ENCODE assay signal across 8 cellular contexts in the genomic region with DNA sequence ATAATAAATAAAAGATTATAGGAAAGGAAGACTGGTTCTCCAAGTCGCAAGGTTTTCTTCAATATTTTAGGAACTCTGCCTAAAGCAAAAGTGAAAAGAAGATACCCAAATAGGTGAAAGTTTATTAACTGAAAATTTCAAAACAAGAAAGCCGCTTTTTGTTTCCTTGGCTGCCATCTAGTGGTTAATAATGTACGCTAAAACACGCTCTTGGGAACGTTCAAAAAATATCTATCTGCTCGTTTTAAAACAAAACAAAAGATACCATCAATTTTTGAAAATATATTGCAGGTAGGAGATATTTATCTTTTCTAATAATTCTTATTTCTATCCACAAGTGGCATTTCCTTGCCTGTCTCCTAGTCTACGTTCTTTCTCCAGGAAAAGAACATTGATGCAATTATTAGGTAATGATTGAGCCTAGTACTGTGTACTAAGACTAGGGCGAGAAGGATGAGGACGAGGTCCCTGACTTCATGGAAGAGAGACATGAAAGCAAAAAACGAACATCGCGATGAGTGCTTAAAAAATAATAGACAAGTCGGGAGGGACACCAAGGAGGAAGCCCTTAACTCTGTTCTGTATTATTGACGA.
DNase-seq lines count a peak whose midpoint lies in the region; ATAC-seq and TF ChIP-seq lines count a peak whose summit lies in the region.

No MANE protein-coding gene starts in this region.

- no peaks in the 10 kb centered on the region for H3K4me1 ChIP-seq in fibroblast of lung (ENCODE audit: control insufficient read depth, extremely low read depth, insufficient read depth, low read length)
- H3K4me1 ChIP-seq in gastrocnemius medialis: no peaks in the 10 kb centered on the region

- H4K20me1 ChIP-seq in fibroblast of lung (ENCODE audit: control insufficient read depth, extremely low read depth, insufficient read depth, low read length): no peaks in the 10 kb centered on the region

- H3K4me3 ChIP-seq in HFF-Myc (replicated peaks; ENCODE audit: low read depth, low read length): no peak overlapping the region
- H3K4me3 ChIP-seq in fibroblast of lung (replicated peaks in 1 of 4; ENCODE audit: control extremely low read depth in 1 of 4, insufficient read depth in 1 of 4, low read depth in 3 of 4, low read length in 4 of 4): no peak overlapping the region
- no peak overlapping the region for H3K4me3 ChIP-seq in gastrocnemius medialis

- in situ Hi-C loops in gastrocnemius medialis (cut with MboI; ENCODE audit: low sequenced_read_pairs in 4 of 4): loop anchor here (10.0 to 25.0 kb wide), 5 partner anchors 181 to 1431 kb away; no protein-coding TSS in a partner anchor

- no peaks in the 10 kb centered on the region for H3K79me2 ChIP-seq in fibroblast of lung (ENCODE audit: control insufficient read depth, insufficient read depth, low read length)

- H3K36me3 ChIP-seq in fibroblast of lung (ENCODE audit: control insufficient read depth, insufficient read depth, low read length) (no peaks in the 10 kb centered on the region), gastrocnemius medialis (no peaks in the 10 kb centered on the region)

- no peak overlapping the region for H3K9ac ChIP-seq in fibroblast of lung (ENCODE audit: insufficient read depth, low read length)

- no peak for TF ChIP-seq POLR2A in gastrocnemius medialis (IDR thresholded peaks at IDR 0.05)

- no peaks in the 10 kb centered on the region for H3K36me3 Mint-ChIP-seq in stimulated activated naive B cell treated with anti-CD40 and anti-IgM and Interleukin-4, amounts not matched to agents 10 μg/mL and 1 μg/mL and 100 μg/mL, for 72 hours

- no peak overlapping the region for H2AFZ ChIP-seq in fibroblast of lung (ENCODE audit: low read length)

- DNase-seq in HFF-Myc (ENCODE audit: extremely low read depth, low read depth) (peak; percentile 3), RKO (ENCODE audit: low spot score) (peak; percentile 55), fibroblast of lung (ENCODE audit: low read depth in 2 of 2) (peak; percentile 6 to 71), gastrocnemius medialis (no peak)
- no peak for DNase-seq in stimulated activated naive B cell treated with anti-CD40 and anti-IgM and Interleukin-4, amounts not matched to agents 10 μg/mL and 1 μg/mL and 100 μg/mL, for 72 hours

- no peak for ATAC-seq in gastrocnemius medialis
- ATAC-seq in stimulated activated naive B cell treated with anti-CD40 and anti-IgM and Interleukin-4, amounts not matched to agents 10 μg/mL and 1 μg/mL and 100 μg/mL, for 72 hours (replicated peaks): no peak
- no peak for ATAC-seq in HG03457 (IDR thresholded peaks at IDR 0.05; ENCODE audit: unreplicated experiment)
- no peak for ATAC-seq in GM18861 (IDR thresholded peaks at IDR 0.05; ENCODE audit: unreplicated experiment)

- H3K4me3 Mint-ChIP-seq in stimulated activated naive B cell treated with anti-CD40 and anti-IgM and Interleukin-4, amounts not matched to agents 10 μg/mL and 1 μg/mL and 100 μg/mL, for 72 hours: no peak overlapping the region

- H3K9me3 ChIP-seq in fibroblast of lung (ENCODE audit: control insufficient read depth, insufficient read depth, low read depth, low read length) (no peaks in the 10 kb centered on the region), gastrocnemius medialis (no peaks in the 10 kb centered on the region)

- H3K27me3 ChIP-seq in fibroblast of lung (ENCODE audit: control insufficient read depth, insufficient read depth, low read length) (no peaks in the 10 kb centered on the region), gastrocnemius medialis (no peaks in the 10 kb centered on the region)

- no peaks in the 10 kb centered on the region for H3K4me1 Mint-ChIP-seq in stimulated activated naive B cell treated with anti-CD40 and anti-IgM and Interleukin-4, amounts not matched to agents 10 μg/mL and 1 μg/mL and 100 μg/mL, for 72 hours

- TF ChIP-seq CTCF in C4-2B (conservative IDR thresholded peaks at IDR 0.05): peak; percentile 77
- peak; percentile 47 for TF ChIP-seq CTCF in HFF-Myc (IDR thresholded peaks at IDR 0.05; ENCODE audit: low read depth, low read length, missing control alignments)
- peak; percentile 59 to 64 for TF ChIP-seq CTCF in fibroblast of lung (conservative IDR thresholded peaks at IDR 0.05 in 1 of 2, IDR thresholded peaks at IDR 0.05 in 1 of 2; ENCODE audit: low read depth in 1 of 2, low read length in 2 of 2)
- TF ChIP-seq CTCF in gastrocnemius medialis (IDR thresholded peaks at IDR 0.05 in 4 of 5, conservative IDR thresholded peaks at IDR 0.05 in 1 of 5): peak in 4 of 5 experiments; percentile 46 to 77 (median 59)

- H3K27ac Mint-ChIP-seq in stimulated activated naive B cell treated with anti-CD40 and anti-IgM and Interleukin-4, amounts not matched to agents 10 μg/mL and 1 μg/mL and 100 μg/mL, for 72 hours: no peak overlapping the region

- intact Hi-C loops in gastrocnemius medialis (cut with DNase I; ENCODE audit: low total_unique reads): loop anchor here (1.0 to 5.0 kb wide), 3 partner anchors 139 to 1430 kb away; no protein-coding TSS in a partner anchor

- H3K27ac ChIP-seq in C4-2B (no peak overlapping the region), fibroblast of lung (ENCODE audit: insufficient read depth, low read length) (no peak overlapping the region), gastrocnemius medialis (no peak overlapping the region)

- no peaks in the 10 kb centered on the region for H3K9me3 Mint-ChIP-seq in stimulated activated naive B cell treated with anti-CD40 and anti-IgM and Interleukin-4, amounts not matched to agents 10 μg/mL and 1 μg/mL and 100 μg/mL, for 72 hours

- peaks cover 0 to 4% of the 10 kb centered on the region in 2 donors for H3K27me3 Mint-ChIP-seq in stimulated activated naive B cell treated with anti-CD40 and anti-IgM and Interleukin-4, amounts not matched to agents 10 μg/mL and 1 μg/mL and 100 μg/mL, for 72 hours

- no peak overlapping the region for H3K4me2 ChIP-seq in fibroblast of lung (ENCODE audit: extremely low read depth, insufficient read depth, low read length)

Comparison
In these comparisons a context has a peak if more than half of its experiments do, and no peak if none do; other contexts are left out.
1. DNase-seq: peak in HFF-Myc (single experiment), RKO (single experiment) and fibroblast of lung (2 of 2); none in gastrocnemius medialis (0 of 2) and stimulated activated naive B cell treated with anti-CD40 and anti-IgM and Interleukin-4, amounts not matched to agents 10 μg/mL and 1 μg/mL and 100 μg/mL, for 72 hours (single experiment).
2. Peak in every context shown above with its lines, with median percentiles within 50 percentile points of each other: CTCF ChIP-seq.